16 cellular contexts compared by ENCODE assay signal in genomic region chr2:137706786-137707613, GRCh38.
DNase-seq lines count a peak whose midpoint lies in the region; ATAC-seq, FAIRE-seq and TF ChIP-seq lines count a peak whose summit lies in the region.
"Had no signal": no experiment of that assay in that cellular context is flagged by ENCODE, and none has a peak within 500 bp of the region (broad histone marks: within the 10 kb centered on the region; RNA-seq: fewer than 3 reads in every experiment).

No MANE protein-coding gene starts in this region.

- H3K36me3 ChIP-seq in KMS-11 (ENCODE audit: insufficient read depth) (no peaks in the 10 kb centered on the region), HepG2 (replicated peaks in 1 of 2; ENCODE audit: control insufficient read depth in 1 of 2, insufficient read depth in 2 of 2, low read length in 2 of 2) (no peaks in the 10 kb centered on the region), transverse colon (no peaks in the 10 kb centered on the region)
- H3K36me3 ChIP-seq: heart left ventricle, thyroid gland had no signal

- H4K8ac ChIP-seq in H9 (replicated peaks; ENCODE audit: insufficient read length, low read depth, low read length) = no peak overlapping the region

- no peaks in the 10 kb centered on the region for H4K20me1 ChIP-seq in KMS-11 (ENCODE audit: insufficient read depth)
- no peaks in the 10 kb centered on the region for H4K20me1 ChIP-seq in HepG2 (ENCODE audit: insufficient read depth, low read length)
- H4K20me1 ChIP-seq in H9 (ENCODE audit: control insufficient read depth, insufficient read depth, insufficient read length) = no peaks in the 10 kb centered on the region

- peak; percentile 19 for DNase-seq in RPMI8226
- no peak for DNase-seq in HepG2 (ENCODE audit: low spot score)
- no peak for DNase-seq in AG08396 (ENCODE audit: low spot score)
- no peak for DNase-seq in transverse colon
- no peak for DNase-seq in HuH-7.5 (ENCODE audit: low spot score)
- no peak for DNase-seq in H9
- DNase-seq: cerebellar nuclear complex, Karpas-422, NCI-H2227 treated with DMSO at 0.1 percent for 48 hours, nucleus accumbens had no signal

- H3K4me1 ChIP-seq in KMS-11 (ENCODE audit: low read depth, poor library complexity, severe bottlenecking) = peaks cover 19% of the 10 kb centered on the region
- H3K4me1 ChIP-seq in HepG2 (ENCODE audit: insufficient read depth, low read length) = no peaks in the 10 kb centered on the region
- no peaks in the 10 kb centered on the region for H3K4me1 ChIP-seq in transverse colon
- no peaks in the 10 kb centered on the region for H3K4me1 ChIP-seq in H9 (ENCODE audit: insufficient read depth, low read length)
- H3K4me1 ChIP-seq: heart left ventricle, thyroid gland had no signal

- H2BK5ac ChIP-seq in H9 (ENCODE audit: insufficient read length, low read length) = no peak overlapping the region

- H3K4me3 ChIP-seq in KMS-11 (IDR thresholded peaks at IDR 0.05; ENCODE audit: insufficient read depth, low read depth, low read length) = no peak overlapping the region
- no peak overlapping the region for H3K4me3 ChIP-seq in HepG2 (replicated peaks in 1 of 3; ENCODE audit: insufficient read depth in 1 of 3, low read depth in 2 of 3, low read length in 3 of 3)
- no peak overlapping the region for H3K4me3 ChIP-seq in transverse colon
- H3K4me3 ChIP-seq: heart left ventricle, thyroid gland had no signal

- H3T11ph ChIP-seq in H9 (ENCODE audit: low read length) = no peak overlapping the region

- H3K9me3 ChIP-seq in HepG2 (ENCODE audit: low read length) (peaks cover 8% of the 10 kb centered on the region), transverse colon (peaks cover 4 to 9% of the 10 kb centered on the region in 2 donors), H9 (ENCODE audit: control insufficient read depth, low read depth, low read length) (no peaks in the 10 kb centered on the region)
- H3K9me3 ChIP-seq: thyroid gland had no signal

- no peak for TF ChIP-seq EP300 in HepG2 (IDR thresholded peaks at IDR 0.05; ENCODE audit: low read depth in 2 of 2, low read length in 2 of 2)
- no peak for TF ChIP-seq EP300 in HepG2 (CRISPR knock-in tag; IDR thresholded peaks at IDR 0.05; ENCODE audit: borderline replicate concordance)
- TF ChIP-seq EP300 in transverse colon (IDR thresholded peaks at IDR 0.05; ENCODE audit: low read depth) = no peak

- no peak overlapping the region for H2AFZ ChIP-seq in KMS-11 (ENCODE audit: low read depth)
- no peak overlapping the region for H2AFZ ChIP-seq in HepG2 (ENCODE audit: low read length)
- H2AFZ ChIP-seq in H9 (ENCODE audit: low read length) = no peak overlapping the region

- peaks cover 12 to 13% of the 10 kb centered on the region in 2 experiments for H3K9me3 Mint-ChIP-seq in H9

- no peak overlapping the region for H2AK5ac ChIP-seq in H9 (ENCODE audit: insufficient read length, low read length)

- H4K5ac ChIP-seq in H9 (ENCODE audit: insufficient read length, low read depth, low read length) = no peak overlapping the region

- H3K23ac ChIP-seq in H9 (ENCODE audit: insufficient read length, low read depth, low read length) = no peak overlapping the region

- no peak overlapping the region for H2BK12ac ChIP-seq in H9 (ENCODE audit: insufficient read length, low read depth, low read length)

- 0 out of 4 replicates have a peak, but pooled peaks cover 0 to 2% of the 10 kb centered on the region in 2 experiments for H3K4me1 Mint-ChIP-seq in H9
- H3K4me1 Mint-ChIP-seq: memory B cell had no signal

- no peak for TF ChIP-seq POLR2A in HepG2 (IDR thresholded peaks at IDR 0.05; ENCODE audit: insufficient read depth in 1 of 2, low read depth in 2 of 2, low read length in 2 of 2)
- no peak for TF ChIP-seq POLR2A in transverse colon (IDR thresholded peaks at IDR 0.05)

- intact Hi-C loops in HepG2 (cut with micrococcal nuclease; ENCODE audit: unreplicated experiment) = no loop called here
- intact Hi-C loops in transverse colon (cut with DNase I; ENCODE audit: low total_unique reads) = no loop called here

- H3K4ac ChIP-seq in H9 (ENCODE audit: low read depth, low read length) = no peak overlapping the region

- no peak for FAIRE-seq in HepG2 (lab: Jason Lieb, UNC)

- no peak overlapping the region for H2BK15ac ChIP-seq in H9 (ENCODE audit: low read depth, low read length)

- WGBS in HepG2 (ENCODE audit: low lambda C conversion rate) = 28% methylated on average over 14 of the region's 15 CpGs
- 67 to 79% methylated on average over 1 to 14 of the region's 15 CpGs for WGBS in transverse colon (ENCODE audit: low coverage in 1 of 2), 2 donors
- no CpG with 5 or more reads among the region's 15 CpGs for WGBS in H9 (ENCODE audit: extremely low coverage, insufficient read length, low lambda C conversion rate)

- no peak overlapping the region for H4K91ac ChIP-seq in H9 (ENCODE audit: insufficient read length, low read depth, low read length)

- no peaks in the 10 kb centered on the region for H3K23me2 ChIP-seq in H9 (ENCODE audit: insufficient read length, low read depth, low read length, poor library complexity, severe bottlenecking)

- no peak overlapping the region for H3K27ac ChIP-seq in KMS-11
- H3K27ac ChIP-seq in HepG2 (ENCODE audit: extremely low read length, insufficient read depth, low read length) = no peak overlapping the region
- no peak overlapping the region for H3K27ac ChIP-seq in transverse colon
- H3K27ac ChIP-seq in H9 (ENCODE audit: insufficient read length, low read depth, low read length) = no peak overlapping the region
- H3K27ac ChIP-seq: heart left ventricle, thyroid gland had no signal

- no peak for TF ChIP-seq RAD21 in HepG2 (CRISPR knock-in tag; IDR thresholded peaks at IDR 0.05)

- no peak for TF ChIP-seq CTCF in KMS-11 (conservative IDR thresholded peaks at IDR 0.05; ENCODE audit: low read depth, low read length)
- no peak for TF ChIP-seq CTCF in HepG2 (CRISPR knock-in tag; IDR thresholded peaks at IDR 0.05)
- no peak for TF ChIP-seq CTCF in transverse colon (IDR thresholded peaks at IDR 0.05)
- TF ChIP-seq CTCF in H9 (conservative IDR thresholded peaks at IDR 0.05) = no peak

- H3K79me2 ChIP-seq in KMS-11 (ENCODE audit: insufficient read depth, low read depth) (no peaks in the 10 kb centered on the region), HepG2 (ENCODE audit: insufficient read depth, low read length) (no peaks in the 10 kb centered on the region), H9 (ENCODE audit: insufficient read depth, low read length) (no peaks in the 10 kb centered on the region)

- H3K9ac ChIP-seq in KMS-11 (no peak overlapping the region), HepG2 (ENCODE audit: insufficient read depth, low read depth, low read length) (no peak overlapping the region), H9 (ENCODE audit: extremely low read depth, insufficient read length, low read length) (no peak overlapping the region)

- ATAC-seq in GM18907 (IDR thresholded peaks at IDR 0.05; ENCODE audit: unreplicated experiment) = peak; percentile 54
- peak; percentile 31; the same call in 2 of the 3 replicates for ATAC-seq in HepG2
- ATAC-seq: heart left ventricle had no signal

- no peaks in the 10 kb centered on the region for H3K79me1 ChIP-seq in H9 (ENCODE audit: insufficient read depth, low read depth, low read length, poor library complexity, severe bottlenecking)

- H3K14ac ChIP-seq in H9 (ENCODE audit: insufficient read depth, low read length) = no peak overlapping the region

- in situ Hi-C loops in HepG2 (cut with HindIII; ENCODE audit: extremely low pct_ligation_motif_present, low pct_unique_long_range_greater_than_20kb) = no loop called here
- in situ Hi-C loops in transverse colon (cut with MboI; ENCODE audit: low pct_ligation_motif_present in 1 of 4, low pct_unique_long_range_greater_than_20kb in 1 of 4, low sequenced_read_pairs in 3 of 4) = no loop called here

- CTCF ChIA-PET in HepG2 (lab: Yijun Ruan, JAX; ENCODE audit: low intra/inter-chr PET ratio, low total read pairs) = no interaction called here

- H3K4me2 ChIP-seq in KMS-11 = peak overlapping the region; percentile 36
- H3K4me2 ChIP-seq in HepG2 (ENCODE audit: low read depth, low read length) = no peak overlapping the region
- H3K4me2 ChIP-seq in H9 (ENCODE audit: insufficient read depth, insufficient read length, low read length) = no peak overlapping the region

- H3K27me3 Mint-ChIP-seq in H9 (ENCODE audit: low read depth) = no peaks in the 10 kb centered on the region
- H3K27me3 Mint-ChIP-seq: activated naive CD8-positive, alpha-beta T cell; memory B cell had no signal

- H3K27ac Mint-ChIP-seq in H9 = no peak overlapping the region; a peak in 1 of 7 replicates
- H3K27ac Mint-ChIP-seq: activated naive CD8-positive, alpha-beta T cell; memory B cell had no signal

- H3K36me3 Mint-ChIP-seq in H9 (ENCODE audit: insufficient read depth in 1 of 3, low read depth in 3 of 3) = peaks cover 0 to 18% (median 0%) of the 10 kb centered on the region in 3 experiments; a peak in 3 of 7 replicates
- H3K36me3 Mint-ChIP-seq: activated naive CD8-positive, alpha-beta T cell had no signal

- H2BK20ac ChIP-seq in H9 (ENCODE audit: low read depth, low read length, poor library complexity, severe bottlenecking) = no peak overlapping the region

- H3K18ac ChIP-seq in H9 (ENCODE audit: insufficient read length, low read depth, low read length) = no peak overlapping the region

- POLR2A ChIA-PET in HepG2 (lab: Yijun Ruan, JAX) = no interaction called here

- no TSS peak for BruUV-seq in HepG2 (replicated peaks; lab: Mats Ljungman, UMichigan)

- H3K56ac ChIP-seq in H9 (ENCODE audit: insufficient read length, low read depth, low read length) = no peak overlapping the region

- no peak overlapping the region for H3K4me3 Mint-ChIP-seq in H9
- H3K4me3 Mint-ChIP-seq: activated naive CD8-positive, alpha-beta T cell; memory B cell had no signal

- no peak overlapping the region for H2BK120ac ChIP-seq in H9 (ENCODE audit: low read depth, low read length, poor library complexity, severe bottlenecking)

- H3K27me3 ChIP-seq in KMS-11 (ENCODE audit: insufficient read depth, low read depth) (no peaks in the 10 kb centered on the region), HepG2 (ENCODE audit: control insufficient read depth in 1 of 2, insufficient read depth in 2 of 2, low read length in 2 of 2) (no peaks in the 10 kb centered on the region), transverse colon (no peaks in the 10 kb centered on the region), H9 (ENCODE audit: insufficient read depth, low read length) (no peaks in the 10 kb centered on the region)
- H3K27me3 ChIP-seq: heart left ventricle, thyroid gland had no signal

TF ChIP-seq in HepG2, 621 proteins besides CTCF, POLR2A, EP300 and RAD21 (continues in another document):
- no peak for TF ChIP-seq ZNF24 (IDR thresholded peaks at IDR 0.05)
